Comparison of ENCODE assay signal across 11 cellular contexts in the genomic region with DNA sequence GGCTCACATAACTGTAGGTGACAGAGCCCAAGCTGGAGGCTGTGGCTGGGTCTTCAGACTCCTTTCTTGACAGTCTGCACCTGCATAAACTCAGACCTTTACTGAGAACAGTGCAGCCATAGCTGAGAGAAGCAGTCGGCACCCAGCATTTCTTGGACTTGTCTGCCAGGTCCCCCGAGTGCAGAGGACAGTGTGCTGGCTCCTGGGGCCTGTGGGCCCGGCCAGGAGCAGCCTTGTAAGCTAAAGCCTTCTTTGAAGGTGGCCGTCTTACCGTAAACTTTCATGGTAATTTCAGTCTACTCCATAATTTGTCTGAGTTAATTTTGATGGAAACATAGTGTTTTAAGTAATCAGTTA.
A peak's percentile ranks its signal among the peaks of the same experiment; 100 is the strongest.
DNase-seq lines count a peak whose midpoint lies in the region; ATAC-seq and TF ChIP-seq lines count a peak whose summit lies in the region.
"Had no signal": no experiment of that assay in that cellular context is flagged by ENCODE, and none has a peak within 500 bp of the region (broad histone marks: within the 10 kb centered on the region; RNA-seq: fewer than 3 reads in every experiment).

No MANE protein-coding gene starts in this region.

- H3K4me2 ChIP-seq in SK-N-SH: peak overlapping the region; percentile 65; the same call in 1 of the 2 replicates

- H3K4me3 ChIP-seq in SK-N-SH (ENCODE audit: low read depth in 2 of 2, low read length in 1 of 2): no peak overlapping the region

- peaks cover 100% of the 10 kb centered on the region for H3K79me2 ChIP-seq in SK-N-SH (ENCODE audit: insufficient read depth)

- H3F3A ChIP-seq in SK-N-SH (replicated peaks; ENCODE audit: insufficient read depth): peaks cover 38% of the 10 kb centered on the region

- CTCF ChIA-PET in SK-N-SH (lab: Yijun Ruan, JAX): interaction anchor here (2.4 kb wide), 1 partner anchor 47 kb away, joined by 15 read pairs; no protein-coding TSS in a partner anchor

- peaks cover 72% of the 10 kb centered on the region for H4K20me1 ChIP-seq in SK-N-SH (ENCODE audit: insufficient read depth)

- peaks cover 72 to 89% of the 10 kb centered on the region in 2 experiments for H3K4me1 ChIP-seq in SK-N-SH (ENCODE audit: control insufficient read depth in 1 of 2, insufficient read depth in 2 of 2, low read depth in 1 of 2, low read length in 1 of 2)

- H3K27me3 ChIP-seq in SK-N-SH (ENCODE audit: insufficient read depth): no peaks in the 10 kb centered on the region

- TF ChIP-seq EP300 in SK-N-SH (IDR thresholded peaks at IDR 0.05; ENCODE audit: borderline replicate concordance in 1 of 2, low read depth in 1 of 2, low read length in 1 of 2): no peak

- no peaks in the 10 kb centered on the region for H3K9me2 ChIP-seq in SK-N-SH

- H3K36me3 ChIP-seq in SK-N-SH (replicated peaks in 1 of 2; ENCODE audit: control insufficient read depth in 1 of 2, insufficient read depth in 2 of 2, low read length in 1 of 2): no peaks in the 10 kb centered on the region

- no peak overlapping the region for H2AFZ ChIP-seq in SK-N-SH (ENCODE audit: low read depth)

- no peaks in the 10 kb centered on the region for H3K27me3 Mint-ChIP-seq in stimulated activated memory B cell treated with anti-CD40 and anti-IgM and Interleukin-4, amounts not matched to agents 10 μg/mL and 1 μg/mL and 100 μg/mL, for 72 hours

- ATAC-seq in SK-N-SH treated with all-trans-retinoic acid at 6 μM for 48 hours: no peak
- ATAC-seq in stimulated activated memory B cell treated with anti-CD40 and anti-IgM and Interleukin-4, amounts not matched to agents 10 μg/mL and 1 μg/mL and 100 μg/mL, for 72 hours: no peak

- TF ChIP-seq CTCF in SK-N-SH (IDR thresholded peaks at IDR 0.05): no peak
- no peak for TF ChIP-seq CTCF in VCaP (conservative IDR thresholded peaks at IDR 0.05)

- DNase-seq in SK-N-SH (no peak), islet precursor cell (peak; percentile 34), NAMALWA (ENCODE audit: low spot score) (no peak), HCEC 1CT (no peak), NCI-H510A treated with DMSO at 0.1 percent for 48 hours (lab: John Stamatoyannopoulos, UW) (no peak)
- DNase-seq: 8988T; activated CD4-positive, alpha-beta T cell treated with anti-CD3 and anti-CD28 coated beads, Interleukin-2, amount 50 U/mL, for 4 hours; NCI-H1694 treated with DMSO at 0.1 percent for 48 hours had no signal

- H3K9me3 ChIP-seq in SK-N-SH: no peaks in the 10 kb centered on the region

- no peaks in the 10 kb centered on the region for H3K9me3 Mint-ChIP-seq in stimulated activated memory B cell treated with anti-CD40 and anti-IgM and Interleukin-4, amounts not matched to agents 10 μg/mL and 1 μg/mL and 100 μg/mL, for 72 hours

- WGBS in SK-N-SH (ENCODE audit: low lambda C conversion rate): 86% methylated on average over 5 of the region's 5 CpGs

- H3K4me3 Mint-ChIP-seq in stimulated activated memory B cell treated with anti-CD40 and anti-IgM and Interleukin-4, amounts not matched to agents 10 μg/mL and 1 μg/mL and 100 μg/mL, for 72 hours: peak overlapping the region; percentile 19

- H3K27ac Mint-ChIP-seq in stimulated activated memory B cell treated with anti-CD40 and anti-IgM and Interleukin-4, amounts not matched to agents 10 μg/mL and 1 μg/mL and 100 μg/mL, for 72 hours: peak overlapping the region; percentile 95

- TF ChIP-seq RAD21 in SK-N-SH (IDR thresholded peaks at IDR 0.05; ENCODE audit: low read length): no peak

- POLR2A ChIA-PET in SK-N-SH (lab: Yijun Ruan, JAX): no interaction called here

- no peak overlapping the region for H3K9ac ChIP-seq in SK-N-SH

- H3K36me3 Mint-ChIP-seq in stimulated activated memory B cell treated with anti-CD40 and anti-IgM and Interleukin-4, amounts not matched to agents 10 μg/mL and 1 μg/mL and 100 μg/mL, for 72 hours: peaks cover 20% of the 10 kb centered on the region

- H3K27ac ChIP-seq in SK-N-SH (ENCODE audit: low read depth in 2 of 2, low read length in 1 of 2): peak overlapping the region in 1 of 2 experiments; percentile 88; a peak in 2 of 4 replicates
- peak overlapping the region; percentile 95 for H3K27ac ChIP-seq in VCaP

- peaks cover 99% of the 10 kb centered on the region for H3K4me1 Mint-ChIP-seq in stimulated activated memory B cell treated with anti-CD40 and anti-IgM and Interleukin-4, amounts not matched to agents 10 μg/mL and 1 μg/mL and 100 μg/mL, for 72 hours

TF ChIP-seq in SK-N-SH, 30 proteins besides CTCF, POLR2A, EP300 and RAD21:
- TF ChIP-seq, protein P1, sequence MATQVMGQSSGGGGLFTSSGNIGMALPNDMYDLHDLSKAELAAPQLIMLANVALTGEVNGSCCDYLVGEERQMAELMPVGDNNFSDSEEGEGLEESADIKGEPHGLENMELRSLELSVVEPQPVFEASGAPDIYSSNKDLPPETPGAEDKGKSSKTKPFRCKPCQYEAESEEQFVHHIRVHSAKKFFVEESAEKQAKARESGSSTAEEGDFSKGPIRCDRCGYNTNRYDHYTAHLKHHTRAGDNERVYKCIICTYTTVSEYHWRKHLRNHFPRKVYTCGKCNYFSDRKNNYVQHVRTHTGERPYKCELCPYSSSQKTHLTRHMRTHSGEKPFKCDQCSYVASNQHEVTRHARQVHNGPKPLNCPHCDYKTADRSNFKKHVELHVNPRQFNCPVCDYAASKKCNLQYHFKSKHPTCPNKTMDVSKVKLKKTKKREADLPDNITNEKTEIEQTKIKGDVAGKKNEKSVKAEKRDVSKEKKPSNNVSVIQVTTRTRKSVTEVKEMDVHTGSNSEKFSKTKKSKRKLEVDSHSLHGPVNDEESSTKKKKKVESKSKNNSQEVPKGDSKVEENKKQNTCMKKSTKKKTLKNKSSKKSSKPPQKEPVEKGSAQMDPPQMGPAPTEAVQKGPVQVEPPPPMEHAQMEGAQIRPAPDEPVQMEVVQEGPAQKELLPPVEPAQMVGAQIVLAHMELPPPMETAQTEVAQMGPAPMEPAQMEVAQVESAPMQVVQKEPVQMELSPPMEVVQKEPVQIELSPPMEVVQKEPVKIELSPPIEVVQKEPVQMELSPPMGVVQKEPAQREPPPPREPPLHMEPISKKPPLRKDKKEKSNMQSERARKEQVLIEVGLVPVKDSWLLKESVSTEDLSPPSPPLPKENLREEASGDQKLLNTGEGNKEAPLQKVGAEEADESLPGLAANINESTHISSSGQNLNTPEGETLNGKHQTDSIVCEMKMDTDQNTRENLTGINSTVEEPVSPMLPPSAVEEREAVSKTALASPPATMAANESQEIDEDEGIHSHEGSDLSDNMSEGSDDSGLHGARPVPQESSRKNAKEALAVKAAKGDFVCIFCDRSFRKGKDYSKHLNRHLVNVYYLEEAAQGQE (IDR thresholded peaks at IDR 0.05; ENCODE audit: low read depth, low read length): no peak
- no peak for TF ChIP-seq ELF1 (IDR thresholded peaks at IDR 0.05)
- no peak for TF ChIP-seq MXI1 (IDR thresholded peaks at IDR 0.05; ENCODE audit: low read depth, low read length)
- TF ChIP-seq CHD2 (IDR thresholded peaks at IDR 0.05; ENCODE audit: low read length, partially characterized antibody): no peak
- no peak for TF ChIP-seq TAF1 (IDR thresholded peaks at IDR 0.05; ENCODE audit: borderline replicate concordance, low read depth, low read length)
- TF ChIP-seq SMC3 (IDR thresholded peaks at IDR 0.05; ENCODE audit: low read depth, low read length): no peak
- TF ChIP-seq SIN3A (IDR thresholded peaks at IDR 0.05; ENCODE audit: borderline replicate concordance, low read depth, low read length): no peak
TF ChIP-seq in SK-N-SH: peak in this region for 0.

TF ChIP-seq in SK-N-SH treated with all-trans-retinoic acid at 6 μM for 48 hours, 23 proteins besides CTCF, POLR2A, EP300 and RAD21 (continues in another document):
- TF ChIP-seq ZFP30 (CRISPR knock-in tag; IDR thresholded peaks at IDR 0.05) (no peak), ZNF8 (CRISPR knock-in tag; IDR thresholded peaks at IDR 0.05) (no peak), ARNTL (CRISPR knock-in tag; IDR thresholded peaks at IDR 0.05; ENCODE audit: borderline replicate concordance, low read depth) (no peak), OSR1 (CRISPR knock-in tag; IDR thresholded peaks at IDR 0.05) (no peak), SNAI2 (CRISPR knock-in tag; IDR thresholded peaks at IDR 0.05) (no peak)
- TF ChIP-seq, protein P2, sequence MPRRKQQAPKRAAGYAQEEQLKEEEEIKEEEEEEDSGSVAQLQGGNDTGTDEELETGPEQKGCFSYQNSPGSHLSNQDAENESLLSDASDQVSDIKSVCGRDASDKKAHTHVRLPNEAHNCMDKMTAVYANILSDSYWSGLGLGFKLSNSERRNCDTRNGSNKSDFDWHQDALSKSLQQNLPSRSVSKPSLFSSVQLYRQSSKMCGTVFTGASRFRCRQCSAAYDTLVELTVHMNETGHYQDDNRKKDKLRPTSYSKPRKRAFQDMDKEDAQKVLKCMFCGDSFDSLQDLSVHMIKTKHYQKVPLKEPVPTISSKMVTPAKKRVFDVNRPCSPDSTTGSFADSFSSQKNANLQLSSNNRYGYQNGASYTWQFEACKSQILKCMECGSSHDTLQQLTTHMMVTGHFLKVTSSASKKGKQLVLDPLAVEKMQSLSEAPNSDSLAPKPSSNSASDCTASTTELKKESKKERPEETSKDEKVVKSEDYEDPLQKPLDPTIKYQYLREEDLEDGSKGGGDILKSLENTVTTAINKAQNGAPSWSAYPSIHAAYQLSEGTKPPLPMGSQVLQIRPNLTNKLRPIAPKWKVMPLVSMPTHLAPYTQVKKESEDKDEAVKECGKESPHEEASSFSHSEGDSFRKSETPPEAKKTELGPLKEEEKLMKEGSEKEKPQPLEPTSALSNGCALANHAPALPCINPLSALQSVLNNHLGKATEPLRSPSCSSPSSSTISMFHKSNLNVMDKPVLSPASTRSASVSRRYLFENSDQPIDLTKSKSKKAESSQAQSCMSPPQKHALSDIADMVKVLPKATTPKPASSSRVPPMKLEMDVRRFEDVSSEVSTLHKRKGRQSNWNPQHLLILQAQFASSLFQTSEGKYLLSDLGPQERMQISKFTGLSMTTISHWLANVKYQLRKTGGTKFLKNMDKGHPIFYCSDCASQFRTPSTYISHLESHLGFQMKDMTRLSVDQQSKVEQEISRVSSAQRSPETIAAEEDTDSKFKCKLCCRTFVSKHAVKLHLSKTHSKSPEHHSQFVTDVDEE (CRISPR knock-in tag; IDR thresholded peaks at IDR 0.05): no peak
- TF ChIP-seq, protein P3, sequence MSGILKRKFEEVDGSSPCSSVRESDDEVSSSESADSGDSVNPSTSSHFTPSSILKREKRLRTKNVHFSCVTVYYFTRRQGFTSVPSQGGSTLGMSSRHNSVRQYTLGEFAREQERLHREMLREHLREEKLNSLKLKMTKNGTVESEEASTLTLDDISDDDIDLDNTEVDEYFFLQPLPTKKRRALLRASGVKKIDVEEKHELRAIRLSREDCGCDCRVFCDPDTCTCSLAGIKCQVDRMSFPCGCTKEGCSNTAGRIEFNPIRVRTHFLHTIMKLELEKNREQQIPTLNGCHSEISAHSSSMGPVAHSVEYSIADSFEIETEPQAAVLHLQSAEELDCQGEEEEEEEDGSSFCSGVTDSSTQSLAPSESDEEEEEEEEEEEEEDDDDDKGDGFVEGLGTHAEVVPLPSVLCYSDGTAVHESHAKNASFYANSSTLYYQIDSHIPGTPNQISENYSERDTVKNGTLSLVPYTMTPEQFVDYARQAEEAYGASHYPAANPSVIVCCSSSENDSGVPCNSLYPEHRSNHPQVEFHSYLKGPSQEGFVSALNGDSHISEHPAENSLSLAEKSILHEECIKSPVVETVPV (CRISPR knock-in tag; IDR thresholded peaks at IDR 0.05): no peak
